ENCODE assay signal across 15 cellular contexts in genomic region chr6:11110921-11111768, GRCh38. TPM values are rescaled to one million over a fixed set of nuclear protein-coding genes. Genes with fewer than 3 reads are reported as not detected.
DNase-seq lines count a peak whose midpoint lies in the region; ATAC-seq, FAIRE-seq and TF ChIP-seq lines count a peak whose summit lies in the region.
"Had no signal": no experiment of that assay in that cellular context is flagged by ENCODE, and none has a peak within 500 bp of the region (broad histone marks: within the 10 kb centered on the region; RNA-seq: fewer than 3 reads in every experiment).

Gene ERVFRD-1, minus strand, starts transcription at chr6:11111725. Its CDS starts 6,415 bp downstream, at chr6:11105310.

- no peak within 1 kb of the TSS for H2AFZ ChIP-seq in HepG2 (ENCODE audit: low read length)

- no peak for TF ChIP-seq EP300 in HepG2 (IDR thresholded peaks at IDR 0.05; ENCODE audit: low read depth in 2 of 2, low read length in 2 of 2)
- no peak for TF ChIP-seq EP300 in HepG2 (CRISPR knock-in tag; IDR thresholded peaks at IDR 0.05; ENCODE audit: borderline replicate concordance)

- H3K4me2 ChIP-seq in HepG2 (ENCODE audit: low read depth, low read length) = no peak within 1 kb of the TSS

- DNase-seq in right lobe of liver (no peak), HepG2 (ENCODE audit: low spot score) (no peak), immature natural killer cell (no peak), cerebellar nuclear complex (lab: John Stamatoyannopoulos, UW) (no peak), NCI-H2227 (lab: John Stamatoyannopoulos, UW; ENCODE audit: unreplicated experiment) (no peak), mucosa of descending colon (no peak)
- DNase-seq: HFFc6, NCI-H1436, NCI-H526, SHP77, spleen had no signal

- H3K27ac Mint-ChIP-seq in activated T-helper 17 cell treated with anti-CD3 and anti-CD28 coated beads, Interleukin-2, amount 50 U/mL, for 72 hours = no peak within 1 kb of the TSS
- peak within 1 kb of the TSS in 2 of 6 donors; percentile 22 to 70 for H3K27ac Mint-ChIP-seq in immature natural killer cell

- H3K36me3 Mint-ChIP-seq in activated T-helper 17 cell treated with anti-CD3 and anti-CD28 coated beads, Interleukin-2, amount 50 U/mL, for 72 hours (ENCODE audit: low read depth) = no peaks in the 10 kb centered on the region
- no peaks in the 10 kb centered on the region for H3K36me3 Mint-ChIP-seq in immature natural killer cell

- peaks cover 20% of the 10 kb centered on the region for H3K4me1 Mint-ChIP-seq in activated T-helper 17 cell treated with anti-CD3 and anti-CD28 coated beads, Interleukin-2, amount 50 U/mL, for 72 hours
- peaks cover 26 to 52% of the 10 kb centered on the region in 2 donors for H3K4me1 Mint-ChIP-seq in immature natural killer cell

- in situ Hi-C loops in HepG2 (cut with HindIII; ENCODE audit: extremely low pct_ligation_motif_present, low pct_unique_long_range_greater_than_20kb) = no loop called here

- TF ChIP-seq POLR2A in right lobe of liver (IDR thresholded peaks at IDR 0.05) (no peak), HepG2 (IDR thresholded peaks at IDR 0.05; ENCODE audit: insufficient read depth in 1 of 2, low read depth in 2 of 2, low read length in 2 of 2) (no peak)

- H3K4me3 ChIP-seq in right lobe of liver (no peak within 1 kb of the TSS), HepG2 (replicated peaks in 1 of 3; ENCODE audit: insufficient read depth in 1 of 3, low read depth in 2 of 3, low read length in 3 of 3) (no peak within 1 kb of the TSS), mucosa of descending colon (no peak within 1 kb of the TSS)

- H3K9me3 ChIP-seq in right lobe of liver (no peaks in the 10 kb centered on the region), HepG2 (ENCODE audit: low read length) (no peaks in the 10 kb centered on the region), mucosa of descending colon (no peaks in the 10 kb centered on the region)
- H3K9me3 ChIP-seq: gastroesophageal sphincter, spleen had no signal

- H3K9ac ChIP-seq in HepG2 (ENCODE audit: insufficient read depth, low read depth, low read length) = no peak within 1 kb of the TSS

- no peaks in the 10 kb centered on the region; the same call in none of the 2 replicates for H4K20me1 ChIP-seq in HepG2 (ENCODE audit: insufficient read depth, low read length)

- peaks cover 85% of the 10 kb centered on the region for H3K79me2 ChIP-seq in HepG2 (ENCODE audit: insufficient read depth, low read length)

- POLR2A ChIA-PET in HepG2 (lab: Yijun Ruan, JAX) = interaction anchor here (1.2 kb wide), 1 partner anchor 17 kb away, joined by 3 read pairs; the partner anchor contains the start of gene SMIM13

- FAIRE-seq in HepG2 (lab: Jason Lieb, UNC) = no peak

- H3K4me1 ChIP-seq in right lobe of liver = peaks cover 0 to 8% (median 0%) of the 10 kb centered on the region in 4 donors
- peaks cover 10% of the 10 kb centered on the region; the same call in 1 of the 2 replicates for H3K4me1 ChIP-seq in HepG2 (ENCODE audit: insufficient read depth, low read length)
- no peaks in the 10 kb centered on the region for H3K4me1 ChIP-seq in mucosa of descending colon (ENCODE audit: low read depth)

- no peaks in the 10 kb centered on the region for H3K9me3 Mint-ChIP-seq in activated T-helper 17 cell treated with anti-CD3 and anti-CD28 coated beads, Interleukin-2, amount 50 U/mL, for 72 hours
- no peaks in the 10 kb centered on the region for H3K9me3 Mint-ChIP-seq in immature natural killer cell
- H3K9me3 Mint-ChIP-seq: HFFc6 had no signal

- H3K4me3 Mint-ChIP-seq in activated T-helper 17 cell treated with anti-CD3 and anti-CD28 coated beads, Interleukin-2, amount 50 U/mL, for 72 hours = peak within 1 kb of the TSS; percentile 21
- peak within 1 kb of the TSS; percentile 31 to 65 (median 33) for H3K4me3 Mint-ChIP-seq in immature natural killer cell
- H3K4me3 Mint-ChIP-seq: HFFc6, neural crest cell had no signal

- 48% methylated on average over 7 of the region's 16 CpGs for WGBS in right lobe of liver (ENCODE audit: insufficient coverage, low coverage, low lambda C conversion rate, missing lambda C conversion rate)
- 95% methylated on average over 16 of the region's 16 CpGs for WGBS in HepG2 (ENCODE audit: low lambda C conversion rate)

- H3K27me3 Mint-ChIP-seq in activated T-helper 17 cell treated with anti-CD3 and anti-CD28 coated beads, Interleukin-2, amount 50 U/mL, for 72 hours = no peaks in the 10 kb centered on the region
- H3K27me3 Mint-ChIP-seq in immature natural killer cell (ENCODE audit: low read depth in 3 of 3) = peaks cover 0 to 2% (median 0%) of the 10 kb centered on the region in 3 donors

- H3K36me3 ChIP-seq in right lobe of liver (no peaks in the 10 kb centered on the region), HepG2 (replicated peaks in 1 of 2; ENCODE audit: control insufficient read depth in 1 of 2, insufficient read depth in 2 of 2, low read length in 2 of 2) (no peaks in the 10 kb centered on the region), mucosa of descending colon (ENCODE audit: low read depth) (no peaks in the 10 kb centered on the region)
- H3K36me3 ChIP-seq: gastroesophageal sphincter, spleen had no signal

- intact Hi-C loops in right lobe of liver (cut with DNase I) (no loop called here), HepG2 (cut with micrococcal nuclease; ENCODE audit: unreplicated experiment) (no loop called here), mucosa of descending colon (cut with DNase I, micrococcal nuclease) (no loop called here)

- CTCF ChIA-PET in HepG2 (lab: Yijun Ruan, JAX; ENCODE audit: low intra/inter-chr PET ratio, low total read pairs) = no interaction called here

- H3K27ac ChIP-seq in right lobe of liver (no peak within 1 kb of the TSS), HepG2 (ENCODE audit: extremely low read length, insufficient read depth, low read length) (no peak within 1 kb of the TSS)
- H3K27ac ChIP-seq: gastroesophageal sphincter, spleen had no signal

- no peak for TF ChIP-seq CTCF in right lobe of liver (IDR thresholded peaks at IDR 0.05)
- no peak for TF ChIP-seq CTCF in HepG2 (CRISPR knock-in tag; IDR thresholded peaks at IDR 0.05)
- no peak for TF ChIP-seq CTCF in mucosa of descending colon (IDR thresholded peaks at IDR 0.05)

- ATAC-seq in right lobe of liver (peak; percentile 13 to 55 (median 22)), HepG2 (no peak), GM18870 (IDR thresholded peaks at IDR 0.05; ENCODE audit: unreplicated experiment) (no peak), mucosa of descending colon (no peak)
- peak; percentile 61 for ATAC-seq in activated T-helper 17 cell treated with anti-CD3 and anti-CD28 coated beads, Interleukin-2, amount 50 U/mL, for 72 hours (replicated peaks)
- ATAC-seq: gastroesophageal sphincter had no signal

- no peak for TF ChIP-seq RAD21 in HepG2 (CRISPR knock-in tag; IDR thresholded peaks at IDR 0.05)

- no TSS peak for BruUV-seq in HepG2 (replicated peaks; lab: Mats Ljungman, UMichigan)

- H3K27me3 ChIP-seq in right lobe of liver (no peaks in the 10 kb centered on the region), HepG2 (ENCODE audit: control insufficient read depth in 1 of 2, insufficient read depth in 2 of 2, low read length in 2 of 2) (no peaks in the 10 kb centered on the region)
- H3K27me3 ChIP-seq: gastroesophageal sphincter, spleen had no signal

TF ChIP-seq in HepG2, 621 proteins besides CTCF, POLR2A, EP300 and RAD21:
- TF ChIP-seq ZNF33B (CRISPR knock-in tag; IDR thresholded peaks at IDR 0.05) (no peak), ZNF550 (CRISPR knock-in tag; IDR thresholded peaks at IDR 0.05; ENCODE audit: borderline replicate concordance) (no peak), TFDP2 (CRISPR knock-in tag; IDR thresholded peaks at IDR 0.05) (no peak), ZNF569 (CRISPR knock-in tag; IDR thresholded peaks at IDR 0.05; ENCODE audit: borderline replicate concordance) (no peak)

RNA-seq across cellular contexts. Expression of gene ERVFRD-1, which starts in this region (rescaled TPM):
- total RNA-seq in right lobe of liver (under 1 TPM in 1 of 6 experiments, not detected in 5; 0.12 TPM), HepG2 (2016; rRNA removed; fragmentation: Illumina TruSeq; extraction: Trizol) (not detected in 2 replicates), mucosa of descending colon (under 1 TPM; 0.12 to 0.57 (median 0.19) TPM)
- not detected in 2 replicates for total RNA-seq in HepG2 (2016; cell fraction: cytosol; rRNA removed; fragmentation: Illumina TruSeq; extraction: Trizol; ENCODE audit: low read depth)
- total RNA-seq in HepG2 (2016; cell fraction: insoluble cytoplasmic fraction; rRNA removed; fragmentation: Illumina TruSeq; extraction: Trizol) = not detected in 2 replicates
- total RNA-seq in HepG2 (2016; cell fraction: membrane; rRNA removed; fragmentation: Illumina TruSeq; extraction: Trizol) = not detected in 2 replicates
- total RNA-seq in HepG2 (2016; cell fraction: nucleus; rRNA removed; fragmentation: Illumina TruSeq; extraction: Trizol) = not detected in 2 replicates
- polyA plus RNA-seq in HepG2 (2011; rRNA removed) (not detected in 2 replicates), immature natural killer cell (under 1 TPM in 1 of 3 donors, not detected in 2; 0.09 TPM)
- not detected in 2 replicates for polyA plus RNA-seq in HepG2 (2011; cell fraction: cytosol; rRNA removed)
- polyA plus RNA-seq in HepG2 (2011; cell fraction: nucleus; rRNA removed) = not detected in 2 replicates
- polyA plus RNA-seq in HepG2 (2012) = 0.07 TPM in 1 of 2 replicates, not detected in the other
- not detected in 2 replicates for polyA plus RNA-seq in HepG2 (2016; cell fraction: cytosol; fragmentation: Illumina TruSeq; extraction: Trizol; ENCODE audit: low read depth)
- not detected in 2 replicates for polyA plus RNA-seq in HepG2 (2016; cell fraction: insoluble cytoplasmic fraction; fragmentation: Illumina TruSeq; extraction: Trizol; ENCODE audit: low read depth)
- polyA plus RNA-seq in HepG2 (2016; cell fraction: membrane; fragmentation: Illumina TruSeq; extraction: Trizol; ENCODE audit: low read depth) = not detected in 2 replicates
- not detected in 2 replicates for polyA plus RNA-seq in HepG2 (2016; cell fraction: nucleus; fragmentation: Illumina TruSeq; extraction: Trizol; ENCODE audit: insufficient read depth, low read depth)
- not detected in 2 replicates for polyA minus RNA-seq in HepG2 (2011; rRNA and poly(A)+ RNA removed; ENCODE audit: low replicate concordance)
- polyA minus RNA-seq in HepG2 (2011; cell fraction: cytosol; rRNA and poly(A)+ RNA removed) = not detected in 2 replicates
- not detected in 2 replicates for polyA minus RNA-seq in HepG2 (2011; cell fraction: nucleus; rRNA and poly(A)+ RNA removed)
- under 1 TPM in 1 of 2 donors, not detected in 1; 0.11 TPM for total RNA-seq in activated T-helper 17 cell treated with anti-CD3 and anti-CD28 coated beads, Interleukin-2, amount 50 U/mL, for 72 hours
- total RNA-seq: HFFc6, neural crest cell had no signal
- polyA plus RNA-seq: spleen had no signal

Comparison
In these comparisons a context has a peak if more than half of its experiments do, and no peak if none do; other contexts are left out.
1. Peak in ATAC-seq in right lobe of liver; RNA of the gene not detected or under 1 TPM.
2. Peak in ATAC-seq in activated T-helper 17 cell treated with anti-CD3 and anti-CD28 coated beads, Interleukin-2, amount 50 U/mL, for 72 hours; RNA of the gene not detected or under 1 TPM.